Comparison of ENCODE assay signal across 9 cellular contexts in genomic region chr19:38792250-38793111, GRCh38. TPM values are rescaled to one million over a fixed set of nuclear protein-coding genes. Genes with fewer than 3 reads are reported as not detected.
DNase-seq lines count a peak whose midpoint lies in the region; ATAC-seq and TF ChIP-seq lines count a peak whose summit lies in the region.
"Had no signal": no experiment of that assay in that cellular context is flagged by ENCODE, and none has a peak within 500 bp of the region (broad histone marks: within the 10 kb centered on the region; RNA-seq: fewer than 3 reads in every experiment).

No MANE protein-coding gene starts in this region.

- H3K9me3 ChIP-seq in mucosa of descending colon (no peaks in the 10 kb centered on the region), aorta (ENCODE audit: control insufficient read depth, low read length) (no peaks in the 10 kb centered on the region)

- peak overlapping the region; percentile 90 for H3K27ac ChIP-seq in RWPE1
- no peak overlapping the region for H3K27ac ChIP-seq in aorta (ENCODE audit: low read depth in 1 of 2, low read length in 2 of 2)

- H3K4me3 ChIP-seq in AG04449 (ENCODE audit: low read depth, low read length) (no peak overlapping the region), choroid plexus epithelial cell (ENCODE audit: low read depth, low read length) (peak overlapping the region; percentile 5), mucosa of descending colon (no peak overlapping the region), aorta (ENCODE audit: low read length in 2 of 2) (no peak overlapping the region)

- DNase-seq in AG04449 (ENCODE audit: low read depth, low spot score) (no peak), RWPE1 (ENCODE audit: low spot score) (no peak), choroid plexus epithelial cell (ENCODE audit: low read depth) (peak; percentile 15), mucosa of descending colon (peak; percentile 44 to 79 (median 78)), aorta (peak; percentile 54 to 81), omental fat pad (ENCODE audit: low spot score) (no peak), mesenteric fat pad (ENCODE audit: low spot score) (no peak), SIG-M5 treated with dmso at 0.1 percent for 504 hours (lab: John Stamatoyannopoulos, UW; ENCODE audit: unreplicated experiment) (no peak)
- DNase-seq: DND-41 had no signal

- CTCF ChIA-PET in AG04449 (lab: Yijun Ruan, JAX), result interaction anchor here (1.3 kb wide), 1 partner anchor 23 kb away, joined by 3 read pairs; no protein-coding TSS in a partner anchor
- CTCF ChIA-PET in RWPE1 (lab: Yijun Ruan, JAX), result interaction anchor here (0.8 kb wide), 1 partner anchor 23 kb away, joined by 3 read pairs; no protein-coding TSS in a partner anchor

- 13 to 15% methylated on average over 54 to 65 of the region's 71 CpGs for WGBS in aorta, 2 donors

- H3K36me3 ChIP-seq in mucosa of descending colon (ENCODE audit: low read depth) (no peaks in the 10 kb centered on the region), aorta (ENCODE audit: control insufficient read depth in 1 of 2, insufficient read depth in 2 of 2, low read length in 1 of 2) (no peaks in the 10 kb centered on the region)

- ATAC-seq in mucosa of descending colon (peak; percentile 65), aorta (ENCODE audit: low FRiP score) (peak; percentile 42), omental fat pad (ENCODE audit: low FRiP score) (no peak)

- TF ChIP-seq CTCF in AG04449 (IDR thresholded peaks at IDR 0.05; ENCODE audit: insufficient read depth, low read length, missing control alignments), result peak; percentile 41
- no peak for TF ChIP-seq CTCF in RWPE1 (conservative IDR thresholded peaks at IDR 0.05; ENCODE audit: low read depth)
- TF ChIP-seq CTCF in choroid plexus epithelial cell (conservative IDR thresholded peaks at IDR 0.05; ENCODE audit: low read depth, low read length), result peak; percentile 45
- TF ChIP-seq CTCF in mucosa of descending colon (IDR thresholded peaks at IDR 0.05), result peak; percentile 18
- TF ChIP-seq CTCF in omental fat pad (IDR thresholded peaks at IDR 0.05), result no peak

- intact Hi-C loops in mucosa of descending colon (cut with DNase I, micrococcal nuclease), result no loop called here
- intact Hi-C loops in aorta (cut with DNase I), result loop anchor here in 1 of 2 donors (2.0 kb wide), 1 partner anchor 18 kb away; no protein-coding TSS in a partner anchor

- no peaks in the 10 kb centered on the region for H3K27me3 ChIP-seq in aorta (ENCODE audit: control insufficient read depth in 1 of 2, insufficient read depth in 2 of 2, low read length in 1 of 2)

- H3K4me1 ChIP-seq in mucosa of descending colon (ENCODE audit: low read depth), result no peaks in the 10 kb centered on the region
- no peaks in the 10 kb centered on the region for H3K4me1 ChIP-seq in aorta (ENCODE audit: control insufficient read depth in 1 of 2, insufficient read depth in 2 of 2, low read length in 2 of 2)

- POLR2A ChIA-PET in AG04449 (lab: Yijun Ruan, JAX), result interaction anchor here (1.0 kb wide), 1 partner anchor 23 kb away, joined by 5 read pairs; no protein-coding TSS in a partner anchor
- POLR2A ChIA-PET in RWPE1 (lab: Yijun Ruan, JAX; ENCODE audit: low non-redundant PET), result no interaction called here

RNA-seq across cellular contexts. Expression of gene LGALS7B, which starts 3.5 kb away (rescaled TPM):
- total RNA-seq in mucosa of descending colon (not detected), aorta (not detected), omental fat pad (not detected), mesenteric fat pad (not detected)
- polyA plus RNA-seq in aorta, result not detected

RNA-seq across cellular contexts. Expression of gene LGALS7, which starts 19.2 kb away (rescaled TPM):
- total RNA-seq in mucosa of descending colon (not detected), aorta (not detected), omental fat pad (not detected), mesenteric fat pad (not detected)
- polyA plus RNA-seq in aorta, result not detected

RNA-seq across cellular contexts. Expression of gene LGALS4, which starts 20.3 kb away (rescaled TPM):
- total RNA-seq in mucosa of descending colon (1,000 to 10,000 TPM; 2,367 to 7,005 (median 6,199) TPM), aorta (1 to 10 TPM in 1 of 2 donors, under 1 TPM in 1; 0.51 to 2.9 TPM), omental fat pad (1 to 10 TPM in 1 of 4 donors, under 1 TPM in 1, not detected in 2; 0.46 to 1.6 TPM), mesenteric fat pad (3.5 TPM)
- 100 to 1,000 TPM in 1 of 2 donors, 1 to 10 TPM in 1; 9.1 to 544 TPM for polyA plus RNA-seq in aorta

RNA-seq across cellular contexts. Expression of gene ECH1, which starts 39.1 kb away (rescaled TPM):
- 100 to 1,000 TPM; 275 to 315 (median 290) TPM for total RNA-seq in mucosa of descending colon
- 10 to 100 TPM; 92.2 to 95.1 TPM for total RNA-seq in aorta
- 100 to 1,000 TPM; 139 to 190 TPM for polyA plus RNA-seq in aorta
- 100 to 1,000 TPM; 101 to 145 (median 128) TPM for total RNA-seq in omental fat pad
- total RNA-seq in mesenteric fat pad, result 302 TPM

RNA-seq across cellular contexts. Expression of gene CAPN12, which starts 48.2 kb away (rescaled TPM):
- total RNA-seq in mucosa of descending colon (10 to 100 TPM in 2 of 3 donors, 1 to 10 TPM in 1; 3.1 to 15.9 (median 14.9) TPM), aorta (1 to 10 TPM; 1.9 to 2.8 TPM), omental fat pad (1 to 10 TPM; 1.0 to 2.5 (median 1.4) TPM), mesenteric fat pad (1.3 TPM)
- 1 to 10 TPM; 1.0 to 4.5 TPM for polyA plus RNA-seq in aorta

Comparison
In these comparisons a context has a peak if more than half of its experiments do, and no peak if none do; other contexts are left out.
1. DNase-seq: peak in choroid plexus epithelial cell (single experiment), mucosa of descending colon (3 of 3) and aorta (2 of 2); none in AG04449 (single experiment), RWPE1 (single experiment), omental fat pad (single experiment), mesenteric fat pad (single experiment) and SIG-M5 treated with dmso at 0.1 percent for 504 hours (single experiment).
2. CTCF ChIP-seq: peak in AG04449 (single experiment), choroid plexus epithelial cell (single experiment) and mucosa of descending colon (single experiment); none in RWPE1 (single experiment) and omental fat pad (0 of 3).
3. RNA of gene LGALS4, which starts 20.3 kb away (total RNA-seq): 2,367 to 7,005 TPM in mucosa of descending colon; 3.5 TPM in mesenteric fat pad (single experiment), 0.51 to 2.9 TPM in aorta and 0.46 to 1.6 TPM in omental fat pad; every median in the first group is over 100 times any median in the second.